ENCODE assay signal across 21 cellular contexts in the genomic region with DNA sequence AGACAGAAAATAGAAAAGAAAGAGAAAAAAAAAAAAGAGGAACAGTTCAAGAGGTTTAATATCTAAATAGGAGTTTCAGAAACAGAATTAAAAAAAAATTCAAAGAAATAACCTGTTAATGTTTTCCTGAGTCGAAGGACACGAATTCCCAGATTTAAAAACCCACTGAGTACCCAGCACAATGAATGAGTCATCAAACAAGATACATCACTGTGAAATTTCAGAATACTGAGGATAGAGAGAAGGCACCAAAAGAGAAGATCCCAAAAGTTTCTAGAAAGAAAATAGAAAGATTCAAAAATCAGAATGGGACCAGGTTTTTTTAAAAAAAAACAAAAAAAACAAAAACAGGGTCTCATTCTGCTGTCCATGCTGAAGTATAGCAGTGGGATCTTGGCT. TPM values are rescaled to one million over a fixed set of nuclear protein-coding genes. Genes with fewer than 3 reads are reported as not detected.
DNase-seq lines count a peak whose midpoint lies in the region; ATAC-seq, FAIRE-seq and TF ChIP-seq lines count a peak whose summit lies in the region.
"Had no signal": no experiment of that assay in that cellular context is flagged by ENCODE, and none has a peak within 500 bp of the region (broad histone marks: within the 10 kb centered on the region; RNA-seq: fewer than 3 reads in every experiment).

No MANE protein-coding gene starts in this region.

- CTCF ChIA-PET in endothelial cell of umbilical vein (lab: Charles Lee), result no interaction called here

- peaks cover 17% of the 10 kb centered on the region for H3K4me1 ChIP-seq in endothelial cell of umbilical vein (ENCODE audit: control insufficient read depth, extremely low read depth, insufficient read depth, low read length)
- H3K4me1 ChIP-seq: HAP-1 had no signal

- intact Hi-C loops in endothelial cell of umbilical vein (cut with micrococcal nuclease), result no loop called here

- H3K27ac Mint-ChIP-seq in T-helper 1 cell treated with Interleukin-12 subunit alpha and Interleukin-12 subunit beta and Interleukin-4 antibody, amounts not matched to agents 30 μg/mL and 1 μg/mL, for 36 hours, result no peak overlapping the region
- no peak overlapping the region for H3K27ac Mint-ChIP-seq in stimulated activated naive CD8-positive, alpha-beta T cell treated with anti-CD3 and anti-CD28 coated beads, Interleukin-15, amount 100 ng/mL, for 72 hours
- H3K27ac Mint-ChIP-seq in type B pancreatic cell, result peak overlapping the region; percentile 58
- H3K27ac Mint-ChIP-seq: CD14-positive monocyte had no signal

- H3K27me3 Mint-ChIP-seq in T-helper 1 cell treated with Interleukin-12 subunit alpha and Interleukin-12 subunit beta and Interleukin-4 antibody, amounts not matched to agents 30 μg/mL and 1 μg/mL, for 36 hours (ENCODE audit: low read depth), result peaks cover 18% of the 10 kb centered on the region
- H3K27me3 Mint-ChIP-seq in stimulated activated naive CD8-positive, alpha-beta T cell treated with anti-CD3 and anti-CD28 coated beads, Interleukin-15, amount 100 ng/mL, for 72 hours, result peaks cover 27% of the 10 kb centered on the region
- H3K27me3 Mint-ChIP-seq in type B pancreatic cell, result no peaks in the 10 kb centered on the region

- DNase-seq in T-helper 1 cell (no peak), endothelial cell of umbilical vein (ENCODE audit: low read depth, low spot score) (no peak), type B pancreatic cell (ENCODE audit: extremely low spot score, unreplicated experiment) (no peak), NCI-H1105 (lab: John Stamatoyannopoulos, UW) (no peak)
- no peak for DNase-seq in stimulated activated naive CD8-positive, alpha-beta T cell treated with anti-CD3 and anti-CD28 coated beads, Interleukin-15, amount 100 ng/mL, for 72 hours
- no peak for DNase-seq in stimulated activated naive CD8-positive, alpha-beta T cell treated with anti-CD3 and anti-CD28 coated beads, Interleukin-15, Interleukin-2, amounts not matched to agents 100 U/mL and 50 U/mL, for 24 hours
- DNase-seq: DMS 273 treated with DMSO at 0.1 percent for 48 hours, Kasumi-1, MG63, NCI-H1048, NCI-H2081, NCI-H2171 treated with DMSO at 0.1 percent for 48 hours, NCI-H446, NCI-H69 had no signal

- no peaks in the 10 kb centered on the region for H3K9me1 ChIP-seq in endothelial cell of umbilical vein (replicated peaks; ENCODE audit: control insufficient read depth, extremely low read depth, insufficient read depth, low read length)

- H3K27me3 ChIP-seq in endothelial cell of umbilical vein (ENCODE audit: control insufficient read depth in 2 of 2, insufficient read depth in 2 of 2, low read length in 2 of 2), result no peaks in the 10 kb centered on the region

- H3K79me2 ChIP-seq in endothelial cell of umbilical vein (ENCODE audit: control insufficient read depth, insufficient read depth, low read length), result no peaks in the 10 kb centered on the region

- H2AFZ ChIP-seq in endothelial cell of umbilical vein (ENCODE audit: low read depth, low read length), result no peak overlapping the region

- no peaks in the 10 kb centered on the region for H3K9me3 ChIP-seq in endothelial cell of umbilical vein (replicated peaks; ENCODE audit: control insufficient read depth, insufficient read depth, low read length)
- H3K9me3 ChIP-seq: HAP-1, MG63 had no signal

- no TSS peak for BruUV-seq in endothelial cell of umbilical vein (replicated peaks; lab: Mats Ljungman, UMichigan)

- dilution Hi-C loops in endothelial cell of umbilical vein (cut with MboI; ENCODE audit: extremely low pct_ligation_motif_present, low sequenced_read_pairs), result no loop called here

- H3K4me3 Mint-ChIP-seq in T-helper 1 cell treated with Interleukin-12 subunit alpha and Interleukin-12 subunit beta and Interleukin-4 antibody, amounts not matched to agents 30 μg/mL and 1 μg/mL, for 36 hours, result peak overlapping the region; percentile 32
- peak overlapping the region; percentile 36 to 41 for H3K4me3 Mint-ChIP-seq in stimulated activated naive CD8-positive, alpha-beta T cell treated with anti-CD3 and anti-CD28 coated beads, Interleukin-15, amount 100 ng/mL, for 72 hours
- no peak overlapping the region for H3K4me3 Mint-ChIP-seq in type B pancreatic cell
- H3K4me3 Mint-ChIP-seq: CD14-positive monocyte had no signal

- no peaks in the 10 kb centered on the region for H4K20me1 ChIP-seq in endothelial cell of umbilical vein (replicated peaks; ENCODE audit: control insufficient read depth, extremely low read depth, insufficient read depth, low read length)

- no peaks in the 10 kb centered on the region for H3K36me3 ChIP-seq in endothelial cell of umbilical vein (ENCODE audit: control insufficient read depth in 2 of 2, extremely low read depth in 1 of 2, insufficient read depth in 2 of 2, low read length in 2 of 2)
- H3K36me3 ChIP-seq: MG63 had no signal

- no peak for FAIRE-seq in endothelial cell of umbilical vein (lab: Jason Lieb, UNC)
- FAIRE-seq: G401.6 had no signal

- peaks cover 5% of the 10 kb centered on the region for H3K36me3 Mint-ChIP-seq in T-helper 1 cell treated with Interleukin-12 subunit alpha and Interleukin-12 subunit beta and Interleukin-4 antibody, amounts not matched to agents 30 μg/mL and 1 μg/mL, for 36 hours (ENCODE audit: low read depth)
- H3K36me3 Mint-ChIP-seq in type B pancreatic cell, result peaks cover 15% of the 10 kb centered on the region
- H3K36me3 Mint-ChIP-seq: CD14-positive monocyte had no signal

- H3K4me3 ChIP-seq in endothelial cell of umbilical vein (replicated peaks in 1 of 3; ENCODE audit: insufficient read depth in 1 of 3, low read depth in 1 of 3, low read length in 3 of 3), result no peak overlapping the region
- H3K4me3 ChIP-seq: HAP-1, MG63 had no signal

- no peak overlapping the region for H3K27ac ChIP-seq in endothelial cell of umbilical vein (ENCODE audit: insufficient read depth, low read depth, low read length)
- H3K27ac ChIP-seq: 22Rv1 had no signal

- TF ChIP-seq POLR2A in endothelial cell of umbilical vein (IDR thresholded peaks at IDR 0.05; ENCODE audit: low read depth, low read length), result no peak

- peaks cover 5% of the 10 kb centered on the region for H3K9me3 Mint-ChIP-seq in T-helper 1 cell treated with Interleukin-12 subunit alpha and Interleukin-12 subunit beta and Interleukin-4 antibody, amounts not matched to agents 30 μg/mL and 1 μg/mL, for 36 hours
- H3K9me3 Mint-ChIP-seq in stimulated activated naive CD8-positive, alpha-beta T cell treated with anti-CD3 and anti-CD28 coated beads, Interleukin-15, amount 100 ng/mL, for 72 hours, result no peaks in the 10 kb centered on the region
- H3K9me3 Mint-ChIP-seq in type B pancreatic cell, result peaks cover 4% of the 10 kb centered on the region

- peaks cover 42% of the 10 kb centered on the region for H3K4me1 Mint-ChIP-seq in T-helper 1 cell treated with Interleukin-12 subunit alpha and Interleukin-12 subunit beta and Interleukin-4 antibody, amounts not matched to agents 30 μg/mL and 1 μg/mL, for 36 hours (ENCODE audit: low read depth)
- peaks cover 34% of the 10 kb centered on the region for H3K4me1 Mint-ChIP-seq in stimulated activated naive CD8-positive, alpha-beta T cell treated with anti-CD3 and anti-CD28 coated beads, Interleukin-15, amount 100 ng/mL, for 72 hours
- H3K4me1 Mint-ChIP-seq in type B pancreatic cell (ENCODE audit: unreplicated experiment), result no peaks in the 10 kb centered on the region
- H3K4me1 Mint-ChIP-seq: CD14-positive monocyte had no signal

- TF ChIP-seq CTCF in endothelial cell of umbilical vein (IDR thresholded peaks at IDR 0.05; ENCODE audit: extremely low read depth in 1 of 2, insufficient read depth in 1 of 2, low read depth in 1 of 2, low read length in 2 of 2) (no peak), type B pancreatic cell (conservative IDR thresholded peaks at IDR 0.05) (no peak)

- ATAC-seq in stimulated activated naive CD8-positive, alpha-beta T cell treated with anti-CD3 and anti-CD28 coated beads, Interleukin-15, amount 100 ng/mL, for 72 hours, result no peak
- ATAC-seq in stimulated activated naive CD8-positive, alpha-beta T cell treated with anti-CD3 and anti-CD28 coated beads, Interleukin-15, Interleukin-2, amounts not matched to agents 100 U/mL and 50 U/mL, for 24 hours, result no peak
- ATAC-seq in GM18519 (IDR thresholded peaks at IDR 0.05; ENCODE audit: low FRiP score, unreplicated experiment), result no peak
- ATAC-seq: Panc1 had no signal

- no peak overlapping the region for H3K9ac ChIP-seq in endothelial cell of umbilical vein (replicated peaks; ENCODE audit: extremely low read depth, insufficient read depth, low read length)

- POLR2A ChIA-PET in endothelial cell of umbilical vein (lab: Charles Lee), result no interaction called here

- H3K4me2 ChIP-seq in endothelial cell of umbilical vein (ENCODE audit: insufficient read depth, low read length), result no peak overlapping the region

RNA-seq across cellular contexts. Expression of gene CDO1, which starts 8.8 kb away (rescaled TPM):
- total RNA-seq in endothelial cell of umbilical vein (1.3 and 1.7 TPM in 2 replicates), type B pancreatic cell (ENCODE audit: low replicate concordance) (4.4 and 27.9 TPM in 2 replicates)
- 1.1 and 1.3 TPM in 2 replicates for polyA plus RNA-seq in endothelial cell of umbilical vein
- polyA plus RNA-seq in endothelial cell of umbilical vein (2011; cell fraction: cytosol; rRNA removed), result 0.75 and 0.98 TPM in 2 replicates
- polyA plus RNA-seq in endothelial cell of umbilical vein (2011; cell fraction: nucleus; rRNA removed), result 0.62 and 1.4 TPM in 2 replicates
- polyA plus RNA-seq in endothelial cell of umbilical vein (2012), result 0.35 and 0.63 TPM in 2 replicates
- polyA minus RNA-seq in endothelial cell of umbilical vein, result 1.5 and 3.4 TPM in 2 replicates
- polyA minus RNA-seq in endothelial cell of umbilical vein (2011; cell fraction: cytosol; rRNA and poly(A)+ RNA removed), result not detected
- 1.8 TPM in 1 of 2 replicates, not detected in the other for polyA minus RNA-seq in endothelial cell of umbilical vein (2011; cell fraction: nucleus; rRNA and poly(A)+ RNA removed)
- polyA plus RNA-seq: CD14-positive monocyte had no signal

RNA-seq across cellular contexts. Expression of gene ATG12, which starts 33.7 kb away (rescaled TPM):
- total RNA-seq in endothelial cell of umbilical vein (50.3 and 62.0 TPM in 2 replicates), type B pancreatic cell (ENCODE audit: low replicate concordance) (34.4 and 45.9 TPM in 2 replicates)
- polyA plus RNA-seq in endothelial cell of umbilical vein, result 18.9 and 27.5 TPM in 2 replicates
- polyA plus RNA-seq in endothelial cell of umbilical vein (2011; cell fraction: cytosol; rRNA removed), result 47.6 and 52.6 TPM in 2 replicates
- polyA plus RNA-seq in endothelial cell of umbilical vein (2011; cell fraction: nucleus; rRNA removed), result 52.1 and 71.9 TPM in 2 replicates
- polyA plus RNA-seq in endothelial cell of umbilical vein (2012), result 56.9 and 76.2 TPM in 2 replicates
- polyA minus RNA-seq in endothelial cell of umbilical vein, result 20.1 and 35.6 TPM in 2 replicates
- 13.9 TPM for polyA minus RNA-seq in endothelial cell of umbilical vein (2011; cell fraction: cytosol; rRNA and poly(A)+ RNA removed)
- polyA minus RNA-seq in endothelial cell of umbilical vein (2011; cell fraction: nucleus; rRNA and poly(A)+ RNA removed), result 69.9 and 104 TPM in 2 replicates

RNA-seq across cellular contexts. Expression of gene AP3S1, which starts 34.1 kb away (rescaled TPM):
- 81.2 and 85.7 TPM in 2 replicates for total RNA-seq in endothelial cell of umbilical vein
- polyA plus RNA-seq in endothelial cell of umbilical vein, result 18.2 and 26.5 TPM in 2 replicates
- 34.1 and 36.7 TPM in 2 replicates for polyA plus RNA-seq in endothelial cell of umbilical vein (2011; cell fraction: cytosol; rRNA removed)
- polyA plus RNA-seq in endothelial cell of umbilical vein (2011; cell fraction: nucleus; rRNA removed), result 16.6 and 26.8 TPM in 2 replicates
- polyA plus RNA-seq in endothelial cell of umbilical vein (2012), result 49.4 and 81.1 TPM in 2 replicates
- 15.3 and 19.3 TPM in 2 replicates for polyA minus RNA-seq in endothelial cell of umbilical vein
- 6.2 TPM for polyA minus RNA-seq in endothelial cell of umbilical vein (2011; cell fraction: cytosol; rRNA and poly(A)+ RNA removed)
- polyA minus RNA-seq in endothelial cell of umbilical vein (2011; cell fraction: nucleus; rRNA and poly(A)+ RNA removed), result 23.0 and 24.9 TPM in 2 replicates
- total RNA-seq in type B pancreatic cell (ENCODE audit: low replicate concordance), result 77.5 and 78.1 TPM in 2 replicates
